1 cellular context compared by ENCODE assay signal in genomic region chr2:47169784-47170183, GRCh38.
TF ChIP-seq lines count a peak whose summit lies in the region.

No MANE protein-coding gene starts in this region.

TF ChIP-seq in IMR-90, 13 proteins besides CTCF, POLR2A, EP300 and RAD21:
- no peak for TF ChIP-seq SMC3 (IDR thresholded peaks at IDR 0.05; ENCODE audit: low read depth, low read length)
- no peak for TF ChIP-seq MXI1 (IDR thresholded peaks at IDR 0.05; ENCODE audit: borderline replicate concordance, low read depth, low read length)
- TF ChIP-seq MAFK (IDR thresholded peaks at IDR 0.05; ENCODE audit: low read depth, low read length) = no peak
- no peak for TF ChIP-seq USF2 (IDR thresholded peaks at IDR 0.05; ENCODE audit: low read depth, low read length)
- TF ChIP-seq BHLHE40 (IDR thresholded peaks at IDR 0.05; ENCODE audit: low read depth, low read length) = no peak
- no peak for TF ChIP-seq NFE2L2 (IDR thresholded peaks at IDR 0.05; ENCODE audit: low read depth, low read length)
- no peak for TF ChIP-seq RCOR1 (IDR thresholded peaks at IDR 0.05; ENCODE audit: insufficient replicate concordance, low read length)
- no peak for TF ChIP-seq CHD1 (IDR thresholded peaks at IDR 0.05; ENCODE audit: low read depth, low read length)
- no peak for TF ChIP-seq RFX5 (IDR thresholded peaks at IDR 0.05; ENCODE audit: low read depth, low read length)
- TF ChIP-seq ELK1 (IDR thresholded peaks at IDR 0.05; ENCODE audit: borderline replicate concordance, low read depth, low read length) = no peak
- TF ChIP-seq MAZ (IDR thresholded peaks at IDR 0.05; ENCODE audit: borderline replicate concordance, low read depth, low read length) = no peak
- no peak for TF ChIP-seq FOS (IDR thresholded peaks at IDR 0.05; ENCODE audit: low read depth, low read length)
- no peak for TF ChIP-seq CEBPB (IDR thresholded peaks at IDR 0.05; ENCODE audit: low read depth, low read length)
